Comparison of ENCODE assay signal across 31 cellular contexts in genomic region chr1:56872597-56872996, GRCh38. TPM values are rescaled to one million over a fixed set of nuclear protein-coding genes. Genes with fewer than 3 reads are reported as not detected.
DNase-seq lines count a peak whose midpoint lies in the region; ATAC-seq, FAIRE-seq and TF ChIP-seq lines count a peak whose summit lies in the region.
"Had no signal": no experiment of that assay in that cellular context is flagged by ENCODE, and none has a peak within 500 bp of the region (broad histone marks: within the 10 kb centered on the region; RNA-seq: fewer than 3 reads in every experiment).

No MANE protein-coding gene starts in this region.

- no peaks in the 10 kb centered on the region for H4K20me1 ChIP-seq in astrocyte (ENCODE audit: insufficient read depth, low read length)
- H4K20me1 ChIP-seq in smooth muscle cell (ENCODE audit: low read depth): no peaks in the 10 kb centered on the region

- H3K36me3 ChIP-seq in astrocyte (ENCODE audit: insufficient read depth, low read length): no peaks in the 10 kb centered on the region
- no peaks in the 10 kb centered on the region for H3K36me3 ChIP-seq in smooth muscle cell (ENCODE audit: low read depth)
- H3K36me3 ChIP-seq in esophagus squamous epithelium: no peaks in the 10 kb centered on the region
- H3K36me3 ChIP-seq: gastroesophageal sphincter, tibial nerve, WERI-Rb-1 had no signal

- no peaks in the 10 kb centered on the region for H3K36me3 Mint-ChIP-seq in astrocyte (ENCODE audit: low read depth, unreplicated experiment)
- H3K36me3 Mint-ChIP-seq: CD4-positive, CD25-positive, alpha-beta regulatory T cell; natural killer cell treated with Interleukin-12 subunit alpha and Interleukin-12 subunit beta and Interleukin-15 and Interleukin-18, amount 100 ng/mL, for 72 hours had no signal

- H3K9me3 ChIP-seq in astrocyte (ENCODE audit: insufficient read depth, low read depth, low read length) (no peaks in the 10 kb centered on the region), smooth muscle cell (replicated peaks; ENCODE audit: low read depth) (no peaks in the 10 kb centered on the region), esophagus squamous epithelium (no peaks in the 10 kb centered on the region)
- H3K9me3 ChIP-seq: gastroesophageal sphincter, tibial nerve had no signal

- H3K27me3 ChIP-seq in astrocyte (ENCODE audit: insufficient read depth, low read length) (no peaks in the 10 kb centered on the region), smooth muscle cell (ENCODE audit: low read depth) (no peaks in the 10 kb centered on the region), esophagus squamous epithelium (peaks cover 0 to 12% (median 0%) of the 10 kb centered on the region in 4 donors)
- H3K27me3 ChIP-seq: tibial nerve had no signal

- intact Hi-C loops in esophagus squamous epithelium (cut with DNase I): no loop called here

- TF ChIP-seq POLR2A in esophagus squamous epithelium (IDR thresholded peaks at IDR 0.05): no peak

- H3K79me2 ChIP-seq in astrocyte (ENCODE audit: insufficient read depth, low read length) (no peaks in the 10 kb centered on the region), smooth muscle cell (ENCODE audit: low read depth) (no peaks in the 10 kb centered on the region)
- H3K79me2 ChIP-seq: parathyroid adenoma had no signal

- peaks cover 5% of the 10 kb centered on the region for H3K4me1 Mint-ChIP-seq in astrocyte (ENCODE audit: low read depth, unreplicated experiment)
- H3K4me1 Mint-ChIP-seq: CD4-positive, CD25-positive, alpha-beta regulatory T cell; stimulated activated naive CD8-positive, alpha-beta T cell treated with anti-CD3 and anti-CD28 coated beads, Interleukin-15, amount 100 ng/mL, for 72 hours; T-helper 17 cell had no signal

- peak; percentile 53 for DNase-seq in HCEC 1CT
- peak; percentile 19 for DNase-seq in astrocyte (ENCODE audit: low read depth)
- peak; percentile 57 for DNase-seq in fibroblast of the aortic adventitia (ENCODE audit: low read depth)
- DNase-seq in smooth muscle cell (lab: John Stamatoyannopoulos, UW; ENCODE audit: unreplicated experiment): no peak
- no peak for DNase-seq in esophagus squamous epithelium (lab: John Stamatoyannopoulos, UW)
- DNase-seq: activated CD4-positive, alpha-beta T cell treated with anti-CD3 and anti-CD28 coated beads, Interleukin-2, amount 50 U/mL, for 1 hour; activated CD8-positive, alpha-beta memory T cell treated with anti-CD3 and anti-CD28 coated beads, Interleukin-2, amount 50 U/mL, for 4 hours; activated naive CD4-positive, alpha-beta T cell treated with anti-CD3 and anti-CD28 coated beads, Interleukin-2, amount 50 U/mL, for 16 hours; caudate nucleus; CD4-positive, CD25-positive, alpha-beta regulatory T cell; GOT3; hypothalamus; left ventricle myocardium superior; NCI-H1694 treated with DMSO at 0.1 percent for 48 hours; right cardiac atrium; stimulated activated naive CD8-positive, alpha-beta T cell treated with anti-CD3 and anti-CD28 coated beads, Interleukin-15, amount 100 ng/mL, for 72 hours; T-helper 17 cell; WERI-Rb-1 had no signal

- H3K9me3 Mint-ChIP-seq in astrocyte (ENCODE audit: unreplicated experiment): no peaks in the 10 kb centered on the region
- H3K9me3 Mint-ChIP-seq: CD4-positive, CD25-positive, alpha-beta regulatory T cell; dendritic cell treated with granulocyte-macrophage colony-stimulating factor and Interleukin-4, amounts not matched to agents 40 ng/mL and 50 ng/mL, for 4 days; natural killer cell treated with Interleukin-12 subunit alpha and Interleukin-12 subunit beta and Interleukin-15 and Interleukin-18, amount 100 ng/mL, for 72 hours had no signal

- peaks cover 15% of the 10 kb centered on the region for H3K27me3 Mint-ChIP-seq in astrocyte (ENCODE audit: low read depth, unreplicated experiment)
- H3K27me3 Mint-ChIP-seq: dendritic cell treated with granulocyte-macrophage colony-stimulating factor and Interleukin-4, amounts not matched to agents 40 ng/mL and 50 ng/mL, for 4 days had no signal

- no peak overlapping the region for H3K27ac Mint-ChIP-seq in astrocyte (ENCODE audit: unreplicated experiment)
- H3K27ac Mint-ChIP-seq: CD4-positive, CD25-positive, alpha-beta regulatory T cell; dendritic cell treated with granulocyte-macrophage colony-stimulating factor and Interleukin-4, amounts not matched to agents 40 ng/mL and 50 ng/mL, for 4 days; natural killer cell treated with Interleukin-12 subunit alpha and Interleukin-12 subunit beta and Interleukin-15 and Interleukin-18, amount 100 ng/mL, for 72 hours; stimulated activated naive CD8-positive, alpha-beta T cell treated with anti-CD3 and anti-CD28 coated beads, Interleukin-15, amount 100 ng/mL, for 72 hours; T-helper 17 cell had no signal

- H3K4me3 ChIP-seq in astrocyte (ENCODE audit: insufficient read depth, low read depth, low read length) (no peak overlapping the region), fibroblast of the aortic adventitia (ENCODE audit: low read depth, low read length) (no peak overlapping the region), smooth muscle cell (no peak overlapping the region), esophagus squamous epithelium (no peak overlapping the region)
- H3K4me3 ChIP-seq: gastroesophageal sphincter, tibial nerve had no signal

- TF ChIP-seq CTCF in astrocyte (IDR thresholded peaks at IDR 0.05; ENCODE audit: insufficient read depth, low read depth, low read length): no peak
- no peak for TF ChIP-seq CTCF in fibroblast of the aortic adventitia (IDR thresholded peaks at IDR 0.05; ENCODE audit: insufficient read depth, low read length)
- no peak for TF ChIP-seq CTCF in smooth muscle cell (IDR thresholded peaks at IDR 0.05; ENCODE audit: borderline replicate concordance, insufficient read depth, poor library complexity, severe bottlenecking)
- TF ChIP-seq CTCF in esophagus squamous epithelium (IDR thresholded peaks at IDR 0.05): no peak

- no peak overlapping the region for H3K27ac ChIP-seq in astrocyte (ENCODE audit: low read depth, low read length)
- H3K27ac ChIP-seq in smooth muscle cell (ENCODE audit: low read depth): peak overlapping the region; percentile 56
- no peak overlapping the region for H3K27ac ChIP-seq in esophagus squamous epithelium
- H3K27ac ChIP-seq: gastroesophageal sphincter, parathyroid adenoma, tibial nerve, WERI-Rb-1 had no signal

- no peaks in the 10 kb centered on the region for H3K4me1 ChIP-seq in astrocyte (ENCODE audit: insufficient read depth, low read length)
- peaks cover 10% of the 10 kb centered on the region for H3K4me1 ChIP-seq in smooth muscle cell (ENCODE audit: low read depth)
- no peaks in the 10 kb centered on the region for H3K4me1 ChIP-seq in esophagus squamous epithelium
- H3K4me1 ChIP-seq: gastroesophageal sphincter, parathyroid adenoma, tibial nerve had no signal

- no peak overlapping the region for H2AFZ ChIP-seq in astrocyte (ENCODE audit: low read depth, low read length)
- peak overlapping the region; percentile 33 for H2AFZ ChIP-seq in smooth muscle cell (ENCODE audit: low read depth)
- H2AFZ ChIP-seq: parathyroid adenoma had no signal

- H3F3A ChIP-seq in smooth muscle cell (ENCODE audit: low read depth): no peaks in the 10 kb centered on the region

- H3K9ac ChIP-seq in astrocyte (ENCODE audit: low read length) (no peak overlapping the region), smooth muscle cell (ENCODE audit: low read depth) (peak overlapping the region; percentile 9)
- H3K9ac ChIP-seq: parathyroid adenoma had no signal

- no peak overlapping the region for H3K4me3 Mint-ChIP-seq in astrocyte (ENCODE audit: unreplicated experiment)
- H3K4me3 Mint-ChIP-seq: CD4-positive, CD25-positive, alpha-beta regulatory T cell; dendritic cell treated with granulocyte-macrophage colony-stimulating factor and Interleukin-4, amounts not matched to agents 40 ng/mL and 50 ng/mL, for 4 days; natural killer cell treated with Interleukin-12 subunit alpha and Interleukin-12 subunit beta and Interleukin-15 and Interleukin-18, amount 100 ng/mL, for 72 hours; stimulated activated naive CD8-positive, alpha-beta T cell treated with anti-CD3 and anti-CD28 coated beads, Interleukin-15, amount 100 ng/mL, for 72 hours; T-helper 17 cell had no signal

- no peak for ATAC-seq in GM21723 (IDR thresholded peaks at IDR 0.05; ENCODE audit: unreplicated experiment)
- ATAC-seq in GM21576 (IDR thresholded peaks at IDR 0.05; ENCODE audit: unreplicated experiment): no peak
- ATAC-seq: gastroesophageal sphincter; left ventricle myocardium superior; natural killer cell treated with Interleukin-12 subunit alpha and Interleukin-12 subunit beta and Interleukin-15 and Interleukin-18, amount 100 ng/mL, for 72 hours; right cardiac atrium; stimulated activated naive CD8-positive, alpha-beta T cell treated with anti-CD3 and anti-CD28 coated beads, Interleukin-15, amount 100 ng/mL, for 72 hours; T-helper 17 cell had no signal

- no peak for FAIRE-seq in astrocyte (lab: Jason Lieb, UNC)
- FAIRE-seq: G401.6, islet of Langerhans had no signal

- H3K4me2 ChIP-seq in astrocyte (ENCODE audit: low read length) (no peak overlapping the region), smooth muscle cell (peak overlapping the region; percentile 12)

RNA-seq across cellular contexts. Expression of gene C8A, which starts 18.0 kb away (rescaled TPM):
- not detected in 2 replicates for total RNA-seq in astrocyte
- not detected in 2 replicates for total RNA-seq in fibroblast of the aortic adventitia (ENCODE audit: low replicate concordance)
- not detected in 2 replicates for total RNA-seq in smooth muscle cell
- not detected in 2 replicates for polyA plus RNA-seq in smooth muscle cell
- total RNA-seq in esophagus squamous epithelium: not detected
- total RNA-seq: CD4-positive, CD25-positive, alpha-beta regulatory T cell; gastroesophageal sphincter; left ventricle myocardium superior; LHCN-M2; mononuclear cell; natural killer cell treated with Interleukin-12 subunit alpha and Interleukin-12 subunit beta and Interleukin-15 and Interleukin-18, amount 100 ng/mL, for 72 hours; right cardiac atrium; RPMI7951; SK-MEL-5; T-helper 17 cell; tibial nerve had no signal
- polyA plus RNA-seq: CD4-positive, CD25-positive, alpha-beta regulatory T cell; right cardiac atrium had no signal

RNA-seq across cellular contexts. Expression of gene FYB2, which starts 53.4 kb away (rescaled TPM):
- total RNA-seq in astrocyte (0.14 and 0.26 TPM in 2 replicates), fibroblast of the aortic adventitia (ENCODE audit: low replicate concordance) (not detected in 2 replicates), smooth muscle cell (2.1 and 3.6 TPM in 2 replicates), esophagus squamous epithelium (under 1 TPM in 1 of 4 donors, not detected in 3; under 0.01 TPM)
- polyA plus RNA-seq in smooth muscle cell: 0.65 and 2.0 TPM in 2 replicates
- total RNA-seq: CD4-positive, CD25-positive, alpha-beta regulatory T cell; LHCN-M2; mononuclear cell; natural killer cell treated with Interleukin-12 subunit alpha and Interleukin-12 subunit beta and Interleukin-15 and Interleukin-18, amount 100 ng/mL, for 72 hours; RPMI7951; SK-MEL-5; T-helper 17 cell; tibial nerve had no signal
- polyA plus RNA-seq: CD4-positive, CD25-positive, alpha-beta regulatory T cell had no signal

Comparison
In these comparisons a context has a peak if more than half of its experiments do, and no peak if none do; other contexts are left out.
1. DNase-seq: peak in HCEC 1CT (single experiment), astrocyte (single experiment) and fibroblast of the aortic adventitia (single experiment); none in smooth muscle cell (single experiment) and esophagus squamous epithelium (single experiment).